In the genomic region with DNA sequence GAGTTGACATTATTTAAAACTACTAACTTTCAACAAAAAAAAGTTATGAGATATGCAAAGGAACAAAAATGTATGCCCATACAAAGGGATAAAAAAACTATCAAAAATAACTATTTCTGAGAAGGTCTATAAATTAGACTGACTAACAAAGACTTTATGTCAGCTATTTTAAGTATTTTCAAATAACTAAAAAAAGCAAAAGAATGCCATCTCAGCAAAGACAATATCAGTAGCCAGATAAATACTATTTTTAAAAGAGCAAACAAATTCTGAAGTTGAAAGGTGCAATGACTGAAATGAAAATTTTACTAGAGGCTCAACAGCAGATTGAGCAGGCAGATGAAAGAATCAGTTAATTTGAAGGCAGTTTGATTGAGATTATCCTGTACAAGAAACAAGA, we compare ENCODE assay signal across 9 cellular contexts. TPM values are rescaled to one million over a fixed set of nuclear protein-coding genes. Genes with fewer than 3 reads are reported as not detected.
"Had no signal": no experiment of that assay in that cellular context is flagged by ENCODE, and none has a peak within 500 bp of the region (broad histone marks: within the 10 kb centered on the region; RNA-seq: fewer than 3 reads in every experiment).

No MANE protein-coding gene starts in this region.

- FAIRE-seq: G401.6, GM12878, GM12891, GM12892, GM18507, GM19239 had no signal

- ATAC-seq: GM12878 had no signal

- DNase-seq: GDM1, GF-D8 had no signal

- H3K4me3 ChIP-seq: GM12878 had no signal

RNA-seq across cellular contexts. Expression of gene STRIT1, which starts 3.6 kb away (rescaled TPM):
- total RNA-seq: G401, GM12878 had no signal
- polyA plus RNA-seq: GM12878 had no signal
